In genomic region chr2:138086556-138086955, GRCh38 we compare ENCODE assay signal across 18 cellular contexts.
DNase-seq lines count a peak whose midpoint lies in the region; ATAC-seq and TF ChIP-seq lines count a peak whose summit lies in the region.
"Had no signal": no experiment of that assay in that cellular context is flagged by ENCODE, and none has a peak within 500 bp of the region (broad histone marks: within the 10 kb centered on the region; RNA-seq: fewer than 3 reads in every experiment).

No MANE protein-coding gene starts in this region.

- no peak overlapping the region for H3K4me3 Mint-ChIP-seq in stimulated activated effector memory CD8-positive, alpha-beta T cell treated with anti-CD3 and anti-CD28 coated beads, Interleukin-12 subunit alpha, Interleukin-12 subunit beta, amount 100 ng/mL, for 72 hours
- H3K4me3 Mint-ChIP-seq: activated naive CD8-positive, alpha-beta T cell; activated T-cell treated with anti-CD3 and anti-CD28 coated beads, Interleukin-2, amount 50 U/mL, for 4 hours; effector memory CD8-positive, alpha-beta T cell; neural progenitor cell had no signal

- H3K9me3 ChIP-seq in smooth muscle cell (replicated peaks; ENCODE audit: low read depth), result no peaks in the 10 kb centered on the region
- H3K9me3 ChIP-seq: gastrocnemius medialis had no signal

- no peak for DNase-seq in Right ventricle myocardium inferior (ENCODE audit: missing footprints)
- no peak for DNase-seq in cardiac septum (ENCODE audit: low spot score)
- peak; percentile 81 for DNase-seq in NCI-H446 treated with DMSO at 0.1 percent for 48 hours (lab: John Stamatoyannopoulos, UW)
- peak; percentile 41 for DNase-seq in fibroblast of villous mesenchyme (ENCODE audit: low read depth)
- no peak for DNase-seq in smooth muscle cell (lab: John Stamatoyannopoulos, UW; ENCODE audit: unreplicated experiment)
- no peak for DNase-seq in stimulated activated effector memory CD8-positive, alpha-beta T cell treated with anti-CD3 and anti-CD28 coated beads, Interleukin-12 subunit alpha, Interleukin-12 subunit beta, amount 100 ng/mL, for 72 hours (ENCODE audit: low spot score in 2 of 2)
- DNase-seq in activated naive CD4-positive, alpha-beta T cell (lab: John Stamatoyannopoulos, UW), result no peak
- DNase-seq: activated CD4-positive, alpha-beta T cell treated with anti-CD3 and anti-CD28 coated beads, Interleukin-2, amount 50 U/mL, for 48 hours; activated T-cell treated with anti-CD3 and anti-CD28 coated beads, Interleukin-2, amount 50 U/mL, for 4 hours; caudate nucleus; effector memory CD8-positive, alpha-beta T cell; gastrocnemius medialis; GOT3; NCI-H2081; stimulated activated CD4-positive, alpha-beta T cell treated with anti-CD3 and anti-CD28 coated beads, Interleukin-1b, Interleukin-23, amount 100 ng/mL, for 48 hours had no signal

- H4K20me1 ChIP-seq in smooth muscle cell (ENCODE audit: low read depth), result no peaks in the 10 kb centered on the region

- H3K27ac ChIP-seq in smooth muscle cell (ENCODE audit: low read depth), result peak overlapping the region; percentile 79
- H3K27ac ChIP-seq: gastrocnemius medialis, neural progenitor cell had no signal

- H3K36me3 Mint-ChIP-seq in stimulated activated effector memory CD8-positive, alpha-beta T cell treated with anti-CD3 and anti-CD28 coated beads, Interleukin-12 subunit alpha, Interleukin-12 subunit beta, amount 100 ng/mL, for 72 hours, result no peaks in the 10 kb centered on the region
- H3K36me3 Mint-ChIP-seq: activated naive CD8-positive, alpha-beta T cell; neural progenitor cell had no signal

- H3K4me2 ChIP-seq in smooth muscle cell, result peak overlapping the region; percentile 59
- H3K4me2 ChIP-seq: neural progenitor cell had no signal

- peaks cover 4% of the 10 kb centered on the region for H3K4me1 ChIP-seq in smooth muscle cell (ENCODE audit: low read depth)
- H3K4me1 ChIP-seq: gastrocnemius medialis, neural progenitor cell had no signal

- H3K9ac ChIP-seq in smooth muscle cell (ENCODE audit: low read depth), result no peak overlapping the region
- H3K9ac ChIP-seq: neural progenitor cell had no signal

- H3K27ac Mint-ChIP-seq in stimulated activated effector memory CD8-positive, alpha-beta T cell treated with anti-CD3 and anti-CD28 coated beads, Interleukin-12 subunit alpha, Interleukin-12 subunit beta, amount 100 ng/mL, for 72 hours, result no peak overlapping the region
- H3K27ac Mint-ChIP-seq: activated naive CD8-positive, alpha-beta T cell; effector memory CD8-positive, alpha-beta T cell; neural progenitor cell had no signal

- H3K4me3 ChIP-seq in fibroblast of villous mesenchyme (ENCODE audit: low read depth, low read length) (no peak overlapping the region), smooth muscle cell (no peak overlapping the region)
- H3K4me3 ChIP-seq: gastrocnemius medialis, neural progenitor cell had no signal

- peaks cover 4% of the 10 kb centered on the region for H3K9me3 Mint-ChIP-seq in stimulated activated effector memory CD8-positive, alpha-beta T cell treated with anti-CD3 and anti-CD28 coated beads, Interleukin-12 subunit alpha, Interleukin-12 subunit beta, amount 100 ng/mL, for 72 hours
- H3K9me3 Mint-ChIP-seq: activated T-cell treated with anti-CD3 and anti-CD28 coated beads, Interleukin-2, amount 50 U/mL, for 4 hours; neural progenitor cell had no signal

- no peaks in the 10 kb centered on the region for H3K4me1 Mint-ChIP-seq in stimulated activated effector memory CD8-positive, alpha-beta T cell treated with anti-CD3 and anti-CD28 coated beads, Interleukin-12 subunit alpha, Interleukin-12 subunit beta, amount 100 ng/mL, for 72 hours

- intact Hi-C loops in Right ventricle myocardium inferior (cut with DNase I), result no loop called here
- intact Hi-C loops in cardiac septum (cut with DNase I), result no loop called here

- H3K27me3 ChIP-seq in smooth muscle cell (ENCODE audit: low read depth), result no peaks in the 10 kb centered on the region
- H3K27me3 ChIP-seq: gastrocnemius medialis, neural progenitor cell had no signal

- no peaks in the 10 kb centered on the region for H3K79me2 ChIP-seq in smooth muscle cell (ENCODE audit: low read depth)

- no peak overlapping the region for H2AFZ ChIP-seq in smooth muscle cell (ENCODE audit: low read depth)
- H2AFZ ChIP-seq: neural progenitor cell had no signal

- peak; percentile 84 for ATAC-seq in Right ventricle myocardium inferior
- no peak for ATAC-seq in HG03280 (IDR thresholded peaks at IDR 0.05; ENCODE audit: unreplicated experiment)
- ATAC-seq in stimulated activated effector memory CD8-positive, alpha-beta T cell treated with anti-CD3 and anti-CD28 coated beads, Interleukin-12 subunit alpha, Interleukin-12 subunit beta, amount 100 ng/mL, for 72 hours, result no peak
- ATAC-seq: activated T-cell treated with anti-CD3 and anti-CD28 coated beads, Interleukin-2, amount 50 U/mL, for 4 hours; effector memory CD8-positive, alpha-beta T cell; gastrocnemius medialis had no signal

- no peaks in the 10 kb centered on the region for H3K36me3 ChIP-seq in smooth muscle cell (ENCODE audit: low read depth)
- H3K36me3 ChIP-seq: gastrocnemius medialis, neural progenitor cell had no signal

- TF ChIP-seq CTCF in fibroblast of villous mesenchyme (IDR thresholded peaks at IDR 0.05; ENCODE audit: insufficient read depth, low read depth, low read length) (no peak), smooth muscle cell (IDR thresholded peaks at IDR 0.05; ENCODE audit: borderline replicate concordance, insufficient read depth, poor library complexity, severe bottlenecking) (no peak)

- no peaks in the 10 kb centered on the region for H3F3A ChIP-seq in smooth muscle cell (ENCODE audit: low read depth)

Comparison
In these comparisons a context has a peak if more than half of its experiments do, and no peak if none do; other contexts are left out.
1. DNase-seq: peak in NCI-H446 treated with DMSO at 0.1 percent for 48 hours (single experiment) and fibroblast of villous mesenchyme (single experiment); none in Right ventricle myocardium inferior (single experiment), cardiac septum (single experiment), smooth muscle cell (single experiment), stimulated activated effector memory CD8-positive, alpha-beta T cell treated with anti-CD3 and anti-CD28 coated beads, Interleukin-12 subunit alpha, Interleukin-12 subunit beta, amount 100 ng/mL, for 72 hours (0 of 2) and activated naive CD4-positive, alpha-beta T cell (0 of 4).